In genomic region chr9:1362845-1363244, GRCh38 we compare ENCODE assay signal across 33 cellular contexts.
"Had no signal": no experiment of that assay in that cellular context is flagged by ENCODE, and none has a peak within 500 bp of the region (broad histone marks: within the 10 kb centered on the region; RNA-seq: fewer than 3 reads in every experiment).

No MANE protein-coding gene starts in this region.

- H3K4me1 Mint-ChIP-seq: activated B cell treated with CpG ODN at 0.5 μM for 24 hours had no signal

- H3K27ac Mint-ChIP-seq: activated B cell treated with CpG ODN at 0.5 μM for 24 hours; activated CD4-positive, alpha-beta memory T cell treated with anti-CD3 and anti-CD28 coated beads for 36 hours; activated CD4-positive, alpha-beta T cell treated with anti-CD3 and anti-CD28 coated beads, Interleukin-2, amount 10 ng/mL, durations not matched to agents 24 days and 14 days; activated CD8-positive, alpha-beta T cell treated with anti-CD3 and anti-CD28 coated beads for 36 hours; activated naive CD4-positive, alpha-beta T cell treated with anti-CD3 and anti-CD28 coated beads for 36 hours; activated naive CD4-positive, alpha-beta T cell treated with anti-CD3 and anti-CD28 coated beads, Interleukin-2, amount 50 U/mL, for 72 hours; activated naive CD8-positive, alpha-beta T cell treated with anti-CD3 and anti-CD28 coated beads for 36 hours; T-helper 1 cell treated with Interleukin-12 subunit alpha and Interleukin-12 subunit beta and Interleukin-4 antibody, amounts not matched to agents 30 μg/mL and 1 μg/mL, for 36 hours; T-helper 2 cell treated with Interferon-gamma antibody and Interleukin-4, amounts not matched to agents 5 μg/mL and 100 μg/mL, for 36 hours had no signal

- H3K27me3 Mint-ChIP-seq: activated B cell treated with CpG ODN at 0.5 μM for 24 hours; activated CD4-positive, alpha-beta memory T cell treated with anti-CD3 and anti-CD28 coated beads for 36 hours; activated CD8-positive, alpha-beta T cell treated with anti-CD3 and anti-CD28 coated beads for 36 hours had no signal

- DNase-seq: activated B cell treated with CpG ODN at 0.5 μM for 24 hours; activated CD4-positive, alpha-beta memory T cell treated with anti-CD3 and anti-CD28 coated beads for 36 hours; activated CD4-positive, alpha-beta T cell treated with anti-CD3 and anti-CD28 coated beads for 4 hours; activated CD4-positive, alpha-beta T cell treated with anti-CD3 and anti-CD28 coated beads, Interleukin-2, amount 10 ng/mL, durations not matched to agents 24 days and 14 days; activated CD4-positive, alpha-beta T cell treated with anti-CD3 and anti-CD28 coated beads, Interleukin-2, amount 50 U/mL, for 1 hour; activated CD4-positive, alpha-beta T cell treated with anti-CD3 and anti-CD28 coated beads, Interleukin-2, amount 50 U/mL, for 4 hours; activated CD4-positive, CD25-positive, alpha-beta regulatory T cell treated with anti-CD3 and anti-CD28 coated beads, Interleukin-2, amount 50 U/mL, for 72 hours; activated CD8-positive, alpha-beta memory T cell treated with anti-CD3 and anti-CD28 coated beads, Interleukin-2, amount 50 U/mL, for 4 hours; activated CD8-positive, alpha-beta T cell treated with anti-CD3 and anti-CD28 coated beads for 36 hours; activated effector memory CD4-positive, alpha-beta T cell treated with anti-CD3 and anti-CD28 coated beads, Interleukin-2, amount 50 U/mL, for 16 hours; activated gamma-delta T cell treated with Interleukin-2 at 50 U/mL for 16 hours; activated naive CD4-positive, alpha-beta T cell; activated naive CD4-positive, alpha-beta T cell treated with anti-CD3 and anti-CD28 coated beads for 36 hours; activated naive CD4-positive, alpha-beta T cell treated with anti-CD3 and anti-CD28 coated beads, Interleukin-2, amount 50 U/mL, for 16 hours; activated naive CD8-positive, alpha-beta T cell treated with anti-CD3 and anti-CD28 coated beads for 36 hours; activated T-cell treated with anti-CD3 and anti-CD28 coated beads for 4 hours; activated T-cell treated with anti-CD3 and anti-CD28 coated beads, Interleukin-2, amount 50 U/mL, for 1 hour; activated T-cell treated with anti-CD3 and anti-CD28 coated beads, Interleukin-2, amount 50 U/mL, for 48 hours; adrenal gland; amniotic stem cell; aorta; body of pancreas; brain microvascular endothelial cell; central memory CD4-positive, alpha-beta T cell; T-helper 1 cell; T-helper 2 cell; T-helper 9 cell had no signal

- H3K27me3 ChIP-seq: adrenal gland, body of pancreas, brain microvascular endothelial cell, breast epithelium, cardiac muscle cell had no signal

- H3K27ac ChIP-seq: adrenal gland, body of pancreas, brain microvascular endothelial cell, breast epithelium, cardiac muscle cell, VCaP had no signal

- H3K36me3 Mint-ChIP-seq: activated CD4-positive, alpha-beta memory T cell treated with anti-CD3 and anti-CD28 coated beads for 36 hours; activated naive CD4-positive, alpha-beta T cell treated with anti-CD3 and anti-CD28 coated beads, Interleukin-2, amount 50 U/mL, for 72 hours; activated naive CD8-positive, alpha-beta T cell treated with anti-CD3 and anti-CD28 coated beads for 36 hours had no signal

- H3K36me3 ChIP-seq: adrenal gland, brain microvascular endothelial cell, breast epithelium, cardiac muscle cell had no signal

- H3K9me3 ChIP-seq: adrenal gland, body of pancreas, breast epithelium had no signal

- H3K4me3 Mint-ChIP-seq: activated B cell treated with CpG ODN at 0.5 μM for 24 hours; activated CD4-positive, alpha-beta memory T cell treated with anti-CD3 and anti-CD28 coated beads for 36 hours; activated CD4-positive, alpha-beta T cell treated with anti-CD3 and anti-CD28 coated beads, Interleukin-2, amount 10 ng/mL, durations not matched to agents 24 days and 14 days; activated CD8-positive, alpha-beta T cell treated with anti-CD3 and anti-CD28 coated beads for 36 hours; activated naive CD4-positive, alpha-beta T cell treated with anti-CD3 and anti-CD28 coated beads for 36 hours; activated naive CD8-positive, alpha-beta T cell treated with anti-CD3 and anti-CD28 coated beads for 36 hours; T-helper 1 cell treated with Interleukin-12 subunit alpha and Interleukin-12 subunit beta and Interleukin-4 antibody, amounts not matched to agents 30 μg/mL and 1 μg/mL, for 36 hours; T-helper 2 cell treated with Interferon-gamma antibody and Interleukin-4, amounts not matched to agents 5 μg/mL and 100 μg/mL, for 36 hours had no signal

- ATAC-seq: activated CD8-positive, alpha-beta T cell treated with anti-CD3 and anti-CD28 coated beads for 36 hours; activated naive CD4-positive, alpha-beta T cell treated with anti-CD3 and anti-CD28 coated beads, Interleukin-2, amount 50 U/mL, for 72 hours; body of pancreas had no signal

- H3K4me1 ChIP-seq: adrenal gland, body of pancreas, breast epithelium had no signal

- H3K9me3 Mint-ChIP-seq: activated B cell treated with CpG ODN at 0.5 μM for 24 hours; activated CD4-positive, alpha-beta memory T cell treated with anti-CD3 and anti-CD28 coated beads for 36 hours; activated CD8-positive, alpha-beta T cell treated with anti-CD3 and anti-CD28 coated beads for 36 hours; activated naive CD4-positive, alpha-beta T cell treated with anti-CD3 and anti-CD28 coated beads for 36 hours; activated naive CD4-positive, alpha-beta T cell treated with anti-CD3 and anti-CD28 coated beads, Interleukin-2, amount 50 U/mL, for 72 hours; activated naive CD8-positive, alpha-beta T cell treated with anti-CD3 and anti-CD28 coated beads for 36 hours had no signal

- H3K4me3 ChIP-seq: adrenal gland, body of pancreas, breast epithelium, cardiac muscle cell had no signal
